1 cellular context compared by ENCODE assay signal in the genomic region with DNA sequence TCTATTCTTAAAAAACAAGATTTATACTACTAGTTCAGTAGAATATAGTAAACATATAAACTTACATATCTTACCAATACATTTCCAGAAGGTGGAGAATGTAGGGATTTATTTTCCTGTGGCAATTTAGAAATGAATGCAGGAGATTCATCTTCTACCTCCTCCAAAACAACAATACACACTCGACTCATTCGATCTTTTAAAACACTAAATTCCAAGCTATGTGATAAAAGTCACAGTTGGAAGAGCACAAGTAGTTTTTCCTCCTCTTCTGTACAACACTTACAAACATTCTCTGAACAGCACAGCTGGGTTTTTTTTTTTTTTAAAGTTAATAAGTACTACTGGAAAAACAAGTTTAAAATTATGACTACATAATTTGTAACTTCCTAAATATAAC.
TF ChIP-seq lines count a peak whose summit lies in the region.

No MANE protein-coding gene starts in this region.

TF ChIP-seq in HCT116, 20 proteins besides CTCF, POLR2A, EP300 and RAD21 (continued from another document):
- TF ChIP-seq, protein P1, sequence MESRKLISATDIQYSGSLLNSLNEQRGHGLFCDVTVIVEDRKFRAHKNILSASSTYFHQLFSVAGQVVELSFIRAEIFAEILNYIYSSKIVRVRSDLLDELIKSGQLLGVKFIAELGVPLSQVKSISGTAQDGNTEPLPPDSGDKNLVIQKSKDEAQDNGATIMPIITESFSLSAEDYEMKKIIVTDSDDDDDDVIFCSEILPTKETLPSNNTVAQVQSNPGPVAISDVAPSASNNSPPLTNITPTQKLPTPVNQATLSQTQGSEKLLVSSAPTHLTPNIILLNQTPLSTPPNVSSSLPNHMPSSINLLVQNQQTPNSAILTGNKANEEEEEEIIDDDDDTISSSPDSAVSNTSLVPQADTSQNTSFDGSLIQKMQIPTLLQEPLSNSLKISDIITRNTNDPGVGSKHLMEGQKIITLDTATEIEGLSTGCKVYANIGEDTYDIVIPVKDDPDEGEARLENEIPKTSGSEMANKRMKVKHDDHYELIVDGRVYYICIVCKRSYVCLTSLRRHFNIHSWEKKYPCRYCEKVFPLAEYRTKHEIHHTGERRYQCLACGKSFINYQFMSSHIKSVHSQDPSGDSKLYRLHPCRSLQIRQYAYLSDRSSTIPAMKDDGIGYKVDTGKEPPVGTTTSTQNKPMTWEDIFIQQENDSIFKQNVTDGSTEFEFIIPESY (IDR thresholded peaks at IDR 0.05; ENCODE audit: extremely low read depth, insufficient replicate concordance, low read length) = no peak
- TF ChIP-seq CBX3 (IDR thresholded peaks at IDR 0.05; ENCODE audit: low read depth) (no peak), ELF1 (IDR thresholded peaks at IDR 0.05; ENCODE audit: borderline replicate concordance, low read depth) (no peak), CEBPB (IDR thresholded peaks at IDR 0.05; ENCODE audit: low read depth) (no peak), TCF7L2 (IDR thresholded peaks at IDR 0.05; ENCODE audit: borderline replicate concordance, extremely low read depth, insufficient read depth, insufficient read length) (no peak), SP1 (IDR thresholded peaks at IDR 0.05; ENCODE audit: low read depth) (no peak)
